14 cellular contexts compared by ENCODE assay signal in the genomic region with DNA sequence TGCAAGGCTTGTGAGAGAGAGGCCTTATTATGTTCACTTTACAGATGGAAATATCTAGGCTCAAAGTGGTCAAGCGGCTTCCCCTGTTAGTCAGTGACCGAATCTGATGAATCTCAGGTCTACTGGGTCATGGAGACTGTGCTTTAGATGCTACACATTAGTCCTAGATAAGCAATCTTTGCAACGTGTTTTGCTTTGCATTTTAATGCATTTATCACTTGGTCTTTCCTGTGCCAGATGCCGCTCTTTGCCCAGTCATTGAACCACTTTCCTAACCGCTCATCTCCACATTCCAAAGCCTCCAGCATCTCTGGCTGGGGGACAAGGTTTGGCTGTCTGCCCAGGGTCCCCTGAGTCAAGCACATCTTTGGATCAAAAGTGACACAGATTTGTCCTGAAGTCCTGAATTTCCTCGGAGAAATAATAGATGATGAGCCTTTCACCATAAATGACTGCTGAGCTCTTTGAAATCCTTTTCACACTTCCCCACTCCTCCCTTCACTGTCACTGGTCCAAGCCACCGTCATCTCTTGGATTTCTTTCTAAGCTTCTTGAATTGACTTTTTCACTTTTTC.
DNase-seq lines count a peak whose midpoint lies in the region; ATAC-seq, FAIRE-seq and TF ChIP-seq lines count a peak whose summit lies in the region.
"Had no signal": no experiment of that assay in that cellular context is flagged by ENCODE, and none has a peak within 500 bp of the region (broad histone marks: within the 10 kb centered on the region; RNA-seq: fewer than 3 reads in every experiment).

No MANE protein-coding gene starts in this region.

- TF ChIP-seq RAD21 in IMR-90 (IDR thresholded peaks at IDR 0.05; ENCODE audit: low read length), result no peak

- dilution Hi-C loops in IMR-90 (cut with HindIII; ENCODE audit: low sequenced_read_pairs, unreplicated experiment) (no loop called here), keratinocyte (cut with MboI; ENCODE audit: extremely low pct_ligation_motif_present, low sequenced_read_pairs) (no loop called here)

- no peaks in the 10 kb centered on the region for H3K79me2 ChIP-seq in astrocyte (ENCODE audit: insufficient read depth, low read length)
- no peaks in the 10 kb centered on the region for H3K79me2 ChIP-seq in keratinocyte (ENCODE audit: control insufficient read depth, insufficient read depth, low read length)

- in situ Hi-C loops in IMR-90 (cut with MboI; ENCODE audit: low sequenced_read_pairs), result no loop called here

- peak overlapping the region; percentile 47 for H2AK9ac ChIP-seq in IMR-90 (replicated peaks; ENCODE audit: low read depth, low read length, poor library complexity)

- H3K27me3 Mint-ChIP-seq in astrocyte (ENCODE audit: low read depth, unreplicated experiment), result peaks cover 22% of the 10 kb centered on the region

- peak overlapping the region; percentile 62 to 81 for H4K8ac ChIP-seq in IMR-90 (ENCODE audit: low read depth in 2 of 2, low read length in 2 of 2)

- peak; percentile 88 for FAIRE-seq in astrocyte (lab: Jason Lieb, UNC)
- peak; percentile 77 for FAIRE-seq in keratinocyte (lab: Jason Lieb, UNC)
- FAIRE-seq: frontal cortex, islet of Langerhans had no signal

- peak overlapping the region; percentile 37 for H3K4me2 ChIP-seq in IMR-90 (ENCODE audit: low read depth, low read length)
- peak overlapping the region; percentile 79 for H3K4me2 ChIP-seq in astrocyte (ENCODE audit: low read length)
- H3K4me2 ChIP-seq in keratinocyte (ENCODE audit: control insufficient read depth, extremely low read depth, insufficient read depth, low read depth, low read length), result peak overlapping the region; percentile 22

- peak overlapping the region; percentile 75 for H2BK5ac ChIP-seq in IMR-90 (ENCODE audit: low read depth, low read length, poor library complexity, severe bottlenecking)

- H3K4me3 ChIP-seq in IMR-90 (ENCODE audit: insufficient read depth, low read depth, low read length), result no peak overlapping the region
- peak overlapping the region; percentile 14 for H3K4me3 ChIP-seq in astrocyte (ENCODE audit: insufficient read depth, low read depth, low read length)
- no peak overlapping the region for H3K4me3 ChIP-seq in keratinocyte (ENCODE audit: control insufficient read depth in 2 of 3, extremely low read depth in 1 of 3, insufficient read depth in 2 of 3, low read depth in 1 of 3, low read length in 3 of 3)

- CTCF ChIA-PET in IMR-90 (lab: Yijun Ruan, JAX), result interaction anchor here (0.7 to 2.1 kb wide), 3 partner anchors 10 to 859 kb away, joined by 4 to 7 read pairs (median 7); no protein-coding TSS in a partner anchor

- H4K20me1 ChIP-seq in IMR-90 (ENCODE audit: insufficient read depth, low read length), result no peaks in the 10 kb centered on the region
- no peaks in the 10 kb centered on the region for H4K20me1 ChIP-seq in astrocyte (ENCODE audit: insufficient read depth, low read length)
- no peaks in the 10 kb centered on the region for H4K20me1 ChIP-seq in keratinocyte (ENCODE audit: control insufficient read depth, extremely low read depth, insufficient read depth, low read length)

- no peaks in the 10 kb centered on the region for H3K36me3 Mint-ChIP-seq in astrocyte (ENCODE audit: low read depth, unreplicated experiment)

- H3K4me1 Mint-ChIP-seq in astrocyte (ENCODE audit: low read depth, unreplicated experiment), result peaks cover 13% of the 10 kb centered on the region

- H2BK20ac ChIP-seq in IMR-90 (ENCODE audit: low read depth, low read length), result peak overlapping the region; percentile 83

- POLR2A ChIA-PET in IMR-90 (lab: Charles Lee; ENCODE audit: unreplicated experiment), result no interaction called here

- peak overlapping the region; percentile 70 for H4K91ac ChIP-seq in IMR-90 (ENCODE audit: insufficient read depth, low read depth, low read length)

- TF ChIP-seq POLR2A in IMR-90 (IDR thresholded peaks at IDR 0.05; ENCODE audit: low read depth, low read length), result no peak

- peak; percentile 40 for DNase-seq in AG20443 (ENCODE audit: low spot score)
- peak; percentile 46 for DNase-seq in IMR-90
- peak; percentile 73 for DNase-seq in astrocyte (ENCODE audit: low read depth)
- no peak for DNase-seq in keratinocyte (ENCODE audit: low read depth, low spot score)
- DNase-seq in activated effector memory CD4-positive, alpha-beta T cell treated with Interleukin-2 at 50 U/mL for 16 hours, result no peak
- no peak for DNase-seq in left ventricle myocardium superior
- DNase-seq: activated CD4-positive, CD25-positive, alpha-beta regulatory T cell; activated CD8-positive, alpha-beta memory T cell treated with anti-CD3 and anti-CD28 coated beads, Interleukin-2, amount 50 U/mL, for 4 hours; NCI-H2171 had no signal

- peaks cover 20% of the 10 kb centered on the region for H3K9me1 ChIP-seq in IMR-90 (ENCODE audit: insufficient read depth, low read length)
- no peaks in the 10 kb centered on the region for H3K9me1 ChIP-seq in keratinocyte (ENCODE audit: control insufficient read depth, extremely low read depth, insufficient read depth, low read length)

- H3K9me3 ChIP-seq in IMR-90 (ENCODE audit: control insufficient read depth, insufficient read depth, low read length), result no peaks in the 10 kb centered on the region
- H3K9me3 ChIP-seq in astrocyte (ENCODE audit: insufficient read depth, low read depth, low read length), result no peaks in the 10 kb centered on the region
- no peaks in the 10 kb centered on the region for H3K9me3 ChIP-seq in keratinocyte (ENCODE audit: control insufficient read depth, low read depth, low read length)

- H3K27me3 ChIP-seq in IMR-90 (ENCODE audit: control insufficient read depth, insufficient read depth, low read length) (no peaks in the 10 kb centered on the region), astrocyte (ENCODE audit: insufficient read depth, low read length) (no peaks in the 10 kb centered on the region), keratinocyte (ENCODE audit: control insufficient read depth, extremely low read depth, insufficient read depth, low read length) (no peaks in the 10 kb centered on the region)

- peak overlapping the region; percentile 28 for H3K9ac ChIP-seq in IMR-90 (ENCODE audit: low read depth, low read length)
- peak overlapping the region; percentile 69 for H3K9ac ChIP-seq in astrocyte (ENCODE audit: low read length)
- H3K9ac ChIP-seq in keratinocyte (ENCODE audit: control insufficient read depth, extremely low read depth, insufficient read depth, low read length), result no peak overlapping the region

- H3K36me3 ChIP-seq in IMR-90 (ENCODE audit: control insufficient read depth, insufficient read depth, low read length) (no peaks in the 10 kb centered on the region), astrocyte (ENCODE audit: insufficient read depth, low read length) (no peaks in the 10 kb centered on the region), keratinocyte (ENCODE audit: control insufficient read depth in 2 of 2, extremely low read depth in 1 of 2, insufficient read depth in 2 of 2, low read length in 2 of 2) (no peaks in the 10 kb centered on the region)

- H3K4me3 Mint-ChIP-seq in astrocyte (ENCODE audit: unreplicated experiment), result no peak overlapping the region

- peak overlapping the region; percentile 27 for H3K14ac ChIP-seq in IMR-90 (replicated peaks; ENCODE audit: low read depth, low read length)

- H2AFZ ChIP-seq in IMR-90 (replicated peaks; ENCODE audit: low read length, poor library complexity), result peak overlapping the region; percentile 1
- H2AFZ ChIP-seq in astrocyte (ENCODE audit: low read depth, low read length), result peak overlapping the region; percentile 1
- H2AFZ ChIP-seq in keratinocyte (ENCODE audit: control insufficient read depth, low read length), result no peak overlapping the region

- peak overlapping the region; percentile 62 for H3K18ac ChIP-seq in IMR-90 (ENCODE audit: low read depth, low read length)

- peak overlapping the region; percentile 90 for H3K27ac ChIP-seq in IMR-90 (ENCODE audit: insufficient read depth, low read length)
- peak overlapping the region; percentile 90 for H3K27ac ChIP-seq in astrocyte (ENCODE audit: low read depth, low read length)
- peak overlapping the region; percentile 2 for H3K27ac ChIP-seq in keratinocyte (ENCODE audit: control insufficient read depth, insufficient read depth, low read length)
- H3K27ac ChIP-seq: C4-2B had no signal

- peak overlapping the region; percentile 48 for H4K5ac ChIP-seq in IMR-90 (ENCODE audit: low read depth, low read length)

- 3% methylated on average over 6 of the region's 7 CpGs; no CpG with 5 or more reads in 1 of the 2 experiments for WGBS in IMR-90 (ENCODE audit: extremely low coverage in 2 of 2, insufficient read length in 1 of 2), 2 experiments

- peaks cover 29% of the 10 kb centered on the region for H3K4me1 ChIP-seq in IMR-90 (ENCODE audit: control insufficient read depth, insufficient read depth, low read length)
- H3K4me1 ChIP-seq in astrocyte (ENCODE audit: insufficient read depth, low read length), result peaks cover 26% of the 10 kb centered on the region
- peaks cover 12% of the 10 kb centered on the region for H3K4me1 ChIP-seq in keratinocyte (ENCODE audit: control insufficient read depth, extremely low read depth, insufficient read depth, low read length)

- peak overlapping the region; percentile 72 for H3K23ac ChIP-seq in IMR-90 (ENCODE audit: low read depth, low read length)

- H3K79me1 ChIP-seq in IMR-90 (ENCODE audit: low read depth in 1 of 2, low read length in 2 of 2), result 0 out of 4 replicates have a peak, but pooled peaks cover 0 to 6% of the 10 kb centered on the region in 2 experiments

- no TSS peak for BruUV-seq in IMR-90 (replicated peaks; lab: Mats Ljungman, UMichigan)

- no peak for TF ChIP-seq CTCF in IMR-90 (conservative IDR thresholded peaks at IDR 0.05; ENCODE audit: low read depth, low read length)
- TF ChIP-seq CTCF in astrocyte (IDR thresholded peaks at IDR 0.05; ENCODE audit: insufficient read depth, low read depth, low read length), result no peak
- TF ChIP-seq CTCF in keratinocyte (optimal IDR thresholded peaks at IDR 0.05 in 1 of 3, IDR thresholded peaks at IDR 0.05 in 1 of 3, conservative IDR thresholded peaks at IDR 0.05 in 1 of 3; ENCODE audit: extremely low read depth in 1 of 3, insufficient read depth in 2 of 3, low read length in 3 of 3), result no peak

- H2AK5ac ChIP-seq in IMR-90 (ENCODE audit: low read depth, low read length), result peak overlapping the region; percentile 31

- H2BK120ac ChIP-seq in IMR-90 (ENCODE audit: low read depth, low read length), result peak overlapping the region; percentile 78

- peak overlapping the region; percentile 51; the same call in 2 of the 3 replicates for H2BK15ac ChIP-seq in IMR-90 (ENCODE audit: low read depth, low read length)

- H3K56ac ChIP-seq in IMR-90 (ENCODE audit: extremely low read depth, insufficient read depth, low read length), result peak overlapping the region; percentile 62

- H3K4ac ChIP-seq in IMR-90 (ENCODE audit: low read depth, low read length), result peak overlapping the region; percentile 68

- H3K27ac Mint-ChIP-seq in astrocyte (ENCODE audit: unreplicated experiment), result no peak overlapping the region

- peak; percentile 19 for ATAC-seq in IMR-90 (ENCODE audit: low read depth)
- ATAC-seq in left ventricle myocardium superior, result no peak
- no peak for ATAC-seq in GM21381 (IDR thresholded peaks at IDR 0.05; ENCODE audit: unreplicated experiment)
- ATAC-seq in HG02840 (IDR thresholded peaks at IDR 0.05; ENCODE audit: low FRiP score, unreplicated experiment), result no peak

- peaks cover 4% of the 10 kb centered on the region for H3K9me3 Mint-ChIP-seq in astrocyte (ENCODE audit: unreplicated experiment)

- intact Hi-C loops in IMR-90 (cut with micrococcal nuclease) (no loop called here), left ventricle myocardium superior (cut with micrococcal nuclease) (no loop called here)

Comparison
In these comparisons a context has a peak if more than half of its experiments do, and no peak if none do; other contexts are left out.
1. DNase-seq: peak in AG20443 (single experiment), IMR-90 (single experiment) and astrocyte (single experiment); none in keratinocyte (single experiment), activated effector memory CD4-positive, alpha-beta T cell treated with Interleukin-2 at 50 U/mL for 16 hours (single experiment) and left ventricle myocardium superior (single experiment).
2. H3K27ac ChIP-seq: peak in every context shown above with its lines; median percentile 90 in IMR-90; 90 in astrocyte; 2 in keratinocyte.
3. H3K4me2 ChIP-seq: peak in every context shown above with its lines; median percentile 79 in astrocyte; 37 in IMR-90; 22 in keratinocyte.